Comparison of ENCODE assay signal across 1 cellular context in genomic region chr9:76419782-76420380, GRCh38.
TF ChIP-seq lines count a peak whose summit lies in the region.

No MANE protein-coding gene starts in this region.

TF ChIP-seq in GM23338, 12 proteins besides CTCF, POLR2A, EP300 and RAD21 (continued from another document):
- TF ChIP-seq ZNF462 (CRISPR knock-in tag; IDR thresholded peaks at IDR 0.05): no peak
- no peak for TF ChIP-seq JUNB (IDR thresholded peaks at IDR 0.05; ENCODE audit: unreplicated experiment)
- no peak for TF ChIP-seq STAT1 (IDR thresholded peaks at IDR 0.05; ENCODE audit: unreplicated experiment)
- no peak for TF ChIP-seq EZH2 (IDR thresholded peaks at IDR 0.05; ENCODE audit: low read depth, unreplicated experiment)
- no peak for TF ChIP-seq NANOG (IDR thresholded peaks at IDR 0.05; ENCODE audit: borderline replicate concordance)
